Comparison of ENCODE assay signal across 8 cellular contexts in genomic region chr17:28746611-28747045, GRCh38. TPM values are rescaled to one million over a fixed set of nuclear protein-coding genes. Genes with fewer than 3 reads are reported as not detected.
A peak's percentile ranks its signal among the peaks of the same experiment; 100 is the strongest.
DNase-seq lines count a peak whose midpoint lies in the region; ATAC-seq and TF ChIP-seq lines count a peak whose summit lies in the region.

No MANE protein-coding gene starts in this region.

- dilution Hi-C loops in mammary epithelial cell (cut with HindIII; ENCODE audit: low sequenced_read_pairs) = no loop called here

- DNase-seq in D341Med (ENCODE audit: low spot score) (peak; percentile 80), NCI-H2171 (lab: John Stamatoyannopoulos, UW) (peak; percentile 59), mammary epithelial cell (peak; percentile 43), DMS153 treated with DMSO at 0.1 percent for 48 hours (lab: John Stamatoyannopoulos, UW; ENCODE audit: unreplicated experiment) (no peak)
- no peak for DNase-seq in stimulated activated CD4-positive, alpha-beta T cell treated with anti-CD3 and anti-CD28 coated beads, Interleukin-4, amount 100 ng/mL, for 24 hours

- BruUV-seq in mammary epithelial cell (replicated peaks; lab: Mats Ljungman, UMichigan) = no TSS peak

- H3K9me3 ChIP-seq in mammary epithelial cell (replicated peaks; ENCODE audit: insufficient read depth, low read length) (peaks cover 2% of the 10 kb centered on the region), mucosa of stomach (ENCODE audit: control insufficient read depth, low read length) (no peaks in the 10 kb centered on the region)

- no peaks in the 10 kb centered on the region for H3K27me3 ChIP-seq in mammary epithelial cell (ENCODE audit: insufficient read depth, low read length)
- H3K27me3 ChIP-seq in mucosa of stomach (ENCODE audit: control insufficient read depth, insufficient read depth, low read length) = no peaks in the 10 kb centered on the region

- H3K4me3 ChIP-seq in mammary epithelial cell (replicated peaks in 1 of 3; ENCODE audit: insufficient read depth in 1 of 3, low read depth in 2 of 3, low read length in 3 of 3) (peak overlapping the region; percentile 17 to 91 (median 88)), mucosa of stomach (ENCODE audit: low read length) (peak overlapping the region; percentile 85)

- no peak overlapping the region for H2AFZ ChIP-seq in mammary epithelial cell (ENCODE audit: low read depth, low read length)

- in situ Hi-C loops in mammary epithelial cell (cut with MboI; ENCODE audit: low sequenced_read_pairs in 2 of 2) = loop anchor here in 1 of 2 donors (25.0 kb wide), 1 partner anchor 366 kb away; no protein-coding TSS in a partner anchor

- H3K36me3 ChIP-seq in mammary epithelial cell (ENCODE audit: insufficient read depth, low read length) (peaks cover 30% of the 10 kb centered on the region), mucosa of stomach (ENCODE audit: control insufficient read depth, insufficient read depth, low read length) (peaks cover 28% of the 10 kb centered on the region)

- peak overlapping the region; percentile 47 for H3K9ac ChIP-seq in mammary epithelial cell (ENCODE audit: insufficient read depth, low read length)
- H3K9ac ChIP-seq in mucosa of stomach (ENCODE audit: low read length) = peak overlapping the region; percentile 99

- H4K20me1 ChIP-seq in mammary epithelial cell (ENCODE audit: insufficient read depth, low read length) = peaks cover 2% of the 10 kb centered on the region

- ATAC-seq in GM19324 (IDR thresholded peaks at IDR 0.05; ENCODE audit: low FRiP score, unreplicated experiment) (no peak), GM19328 (IDR thresholded peaks at IDR 0.05; ENCODE audit: unreplicated experiment) (no peak)

- intact Hi-C loops in mammary epithelial cell (cut with micrococcal nuclease) = loop anchor here (1.0 to 5.0 kb wide), 2 partner anchors 151 to 206 kb away; partner anchors contain the start of genes FLOT2 and PHF12

- H3K27ac ChIP-seq in mammary epithelial cell (ENCODE audit: insufficient read depth, low read depth, low read length) = peak overlapping the region; percentile 98

- CTCF ChIA-PET in mammary epithelial cell (lab: Charles Lee; ENCODE audit: low non-redundant PET) = interaction anchor here (2.4 kb wide), 1 partner anchor 20 kb away, joined by 16 read pairs; the partner anchor contains the start of gene TLCD1

- H3K4me1 ChIP-seq in mammary epithelial cell (ENCODE audit: insufficient read depth, low read length) (peaks cover 35% of the 10 kb centered on the region), mucosa of stomach (ENCODE audit: control insufficient read depth, insufficient read depth, low read length) (peaks cover 74% of the 10 kb centered on the region)

- H3K79me2 ChIP-seq in mammary epithelial cell (ENCODE audit: insufficient read depth, low read length) = peaks cover 72% of the 10 kb centered on the region

- peak overlapping the region; percentile 98 for H3K4me2 ChIP-seq in mammary epithelial cell (ENCODE audit: insufficient read depth, low read depth, low read length)

- 23% methylated on average over 4 of the region's 5 CpGs for WGBS in mammary epithelial cell (ENCODE audit: low coverage, missing lambda C conversion rate)

- no peak for TF ChIP-seq CTCF in mammary epithelial cell (conservative IDR thresholded peaks at IDR 0.05 in 1 of 2, IDR thresholded peaks at IDR 0.05 in 1 of 2; ENCODE audit: extremely low read depth in 1 of 2, insufficient read depth in 1 of 2, low read depth in 1 of 2, low read length in 2 of 2)

RNA-seq across cellular contexts. Expression of gene TRAF4, which starts 2.8 kb away (rescaled TPM):
- total RNA-seq in mammary epithelial cell = 100 to 1,000 TPM in 1 of 2 donors, 10 to 100 TPM in 1; 50.5 to 147 TPM
- 85.3 TPM for polyA plus RNA-seq in mammary epithelial cell
- polyA minus RNA-seq in mammary epithelial cell = 133 TPM

RNA-seq across cellular contexts. Expression of gene NEK8, which starts 18.0 kb away (rescaled TPM):
- total RNA-seq in mammary epithelial cell = 1 to 10 TPM; 5.5 to 7.0 TPM
- polyA plus RNA-seq in mammary epithelial cell = 4.6 TPM
- polyA minus RNA-seq in mammary epithelial cell = 2.6 TPM

RNA-seq across cellular contexts. Expression of gene TLCD1, which starts 20.6 kb away (rescaled TPM):
- total RNA-seq in mammary epithelial cell = 10 to 100 TPM in 1 of 2 donors, 1 to 10 TPM in 1; 4.7 to 16.7 TPM
- polyA plus RNA-seq in mammary epithelial cell = 19.8 TPM
- 10.1 TPM for polyA minus RNA-seq in mammary epithelial cell

RNA-seq across cellular contexts. Expression of gene RPL23A, which starts 26.8 kb away (rescaled TPM):
- 1,000 to 10,000 TPM in 1 of 2 donors, 100 to 1,000 TPM in 1; 335 to 1,232 TPM for total RNA-seq in mammary epithelial cell
- polyA plus RNA-seq in mammary epithelial cell = 685 TPM
- polyA minus RNA-seq in mammary epithelial cell = 785 TPM

RNA-seq across cellular contexts. Expression of gene RAB34, which starts 29.0 kb away (rescaled TPM):
- total RNA-seq in mammary epithelial cell = 10 to 100 TPM; 68.2 to 83.4 TPM
- polyA plus RNA-seq in mammary epithelial cell = 176 TPM
- polyA minus RNA-seq in mammary epithelial cell = 135 TPM

Comparison
In these comparisons a context has a peak if more than half of its experiments do, and no peak if none do; other contexts are left out.
1. DNase-seq: peak in D341Med (single experiment), NCI-H2171 (single experiment) and mammary epithelial cell (single experiment); none in stimulated activated CD4-positive, alpha-beta T cell treated with anti-CD3 and anti-CD28 coated beads, Interleukin-4, amount 100 ng/mL, for 24 hours (single experiment) and DMS153 treated with DMSO at 0.1 percent for 48 hours (single experiment).